In genomic region chr16:85622683-85623082, GRCh38 we compare ENCODE assay signal across 2 cellular contexts.
TF ChIP-seq lines count a peak whose summit lies in the region.

No MANE protein-coding gene starts in this region.

TF ChIP-seq in GM23338, 12 proteins besides CTCF, POLR2A, EP300 and RAD21:
- TF ChIP-seq STAT1 (IDR thresholded peaks at IDR 0.05; ENCODE audit: unreplicated experiment) (no peak), JUNB (IDR thresholded peaks at IDR 0.05; ENCODE audit: unreplicated experiment) (no peak), EZH2phosphoT487 (IDR thresholded peaks at IDR 0.05; ENCODE audit: unreplicated experiment) (no peak), REST (IDR thresholded peaks at IDR 0.05; ENCODE audit: unreplicated experiment) (no peak), ZNF462 (CRISPR knock-in tag; IDR thresholded peaks at IDR 0.05) (no peak), ZNF331 (CRISPR knock-in tag; IDR thresholded peaks at IDR 0.05; ENCODE audit: low read depth) (no peak), CREB1 (CRISPR knock-in tag; IDR thresholded peaks at IDR 0.05; ENCODE audit: low read depth) (no peak), ETS1 (IDR thresholded peaks at IDR 0.05) (no peak), NANOG (IDR thresholded peaks at IDR 0.05; ENCODE audit: borderline replicate concordance) (no peak), POLR2AphosphoS5 (IDR thresholded peaks at IDR 0.05; ENCODE audit: low read depth) (no peak), ZNF114 (CRISPR knock-in tag; IDR thresholded peaks at IDR 0.05) (no peak), EZH2 (IDR thresholded peaks at IDR 0.05; ENCODE audit: low read depth, unreplicated experiment) (no peak)
TF ChIP-seq in GM23338: peak in this region for 0.

TF ChIP-seq in K562, 482 proteins besides CTCF, POLR2A, EP300 and RAD21:
- TF ChIP-seq ZNF277 (CRISPR knock-in tag; IDR thresholded peaks at IDR 0.05; ENCODE audit: borderline replicate concordance), result no peak
- TF ChIP-seq IFI16 (CRISPR knock-in tag; IDR thresholded peaks at IDR 0.05), result no peak
- TF ChIP-seq BRCA1 (IDR thresholded peaks at IDR 0.05), result no peak
- 0 out of 2 replicates have a peak, but pooled peaks have one; percentile 44 for TF ChIP-seq BRCA1 (CRISPR knock-in tag; IDR thresholded peaks at IDR 0.05)
